26 cellular contexts compared by ENCODE assay signal in the genomic region with DNA sequence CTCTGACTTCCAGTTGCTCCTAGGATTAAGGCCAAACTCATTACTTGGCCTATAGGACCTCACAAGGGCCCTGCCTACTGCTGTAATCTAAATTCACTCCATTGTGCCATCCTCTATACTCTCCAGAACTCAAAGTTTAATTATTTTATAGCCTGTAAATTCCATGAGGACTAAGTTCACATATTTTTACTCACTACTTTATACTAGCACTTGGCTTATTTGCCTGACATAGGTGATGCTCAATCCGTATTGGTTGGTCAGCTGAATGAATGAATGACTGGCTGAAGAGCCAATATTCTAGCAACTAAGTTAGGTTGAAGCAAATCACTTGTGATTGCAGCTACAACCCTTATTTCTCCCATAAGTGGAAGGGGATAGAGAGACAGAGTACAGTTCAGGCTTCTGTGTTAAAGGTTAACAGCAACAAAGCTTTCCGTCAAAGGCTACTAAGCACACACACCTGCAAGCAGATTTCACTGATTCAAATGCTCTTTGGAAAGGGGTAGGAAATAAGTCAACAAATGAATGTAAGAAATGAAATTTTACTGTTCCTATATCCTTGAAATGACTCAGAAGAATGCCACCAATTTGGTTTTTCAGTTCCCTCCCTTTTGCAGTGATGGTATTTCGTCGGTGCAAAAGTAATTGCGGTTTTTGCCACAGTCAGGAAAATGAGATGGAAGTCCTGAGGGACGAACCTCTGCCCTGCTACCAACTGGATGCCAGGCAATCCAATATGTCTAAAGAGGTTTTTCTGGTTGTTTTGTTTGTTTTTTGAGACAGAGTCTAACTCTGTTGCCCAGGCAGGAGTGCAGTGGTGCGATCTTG.
"Had no signal": no experiment of that assay in that cellular context is flagged by ENCODE, and none has a peak within 500 bp of the region (broad histone marks: within the 10 kb centered on the region; RNA-seq: fewer than 3 reads in every experiment).

No MANE protein-coding gene starts in this region.

- H3K9me3 ChIP-seq: body of pancreas, gastroesophageal sphincter, left ventricle myocardium inferior, neutrophil had no signal

- H3K4me1 ChIP-seq: gastroesophageal sphincter, left ventricle myocardium inferior had no signal

- H3K36me3 ChIP-seq: cardiac muscle cell, gastroesophageal sphincter, left ventricle myocardium inferior, neutrophil had no signal

- H3K27ac Mint-ChIP-seq: activated CD4-positive, alpha-beta T cell treated with anti-CD3 and anti-CD28 coated beads, Interleukin-2, amount 10 ng/mL, durations not matched to agents 7 days and 5 days; activated CD8-positive, alpha-beta memory T cell treated with anti-CD3 and anti-CD28 coated beads, Interleukin-2, amount 10 ng/mL, durations not matched to agents 7 days and 5 days; activated CD8-positive, alpha-beta T cell treated with anti-CD3 and anti-CD28 coated beads for 36 hours; activated naive CD4-positive, alpha-beta T cell treated with anti-CD3 and anti-CD28 coated beads, Interleukin-2, amount 50 U/mL, for 24 hours; activated T-helper 1 cell treated with anti-CD3 and anti-CD28 coated beads, Interleukin-12 subunit alpha, Interleukin-12 subunit beta, Interleukin-2, Interleukin-4 antibody, amounts not matched to agents 30 ng/mL and 10 ng/mL and 1 ng/mL, durations not matched to agents 14 hours and 24 hours and 36 hours; T-helper 2 cell treated with Interferon-gamma antibody and Interleukin-4, amounts not matched to agents 5 μg/mL and 100 μg/mL, for 36 hours had no signal

- H3K4me2 ChIP-seq: smooth muscle cell had no signal

- H3K79me2 ChIP-seq: parathyroid adenoma had no signal

- ATAC-seq: activated CD4-positive, CD25-positive, alpha-beta regulatory T cell treated with anti-CD3 and anti-CD28 coated beads, Interleukin-2, amount 50 U/mL, for 24 hours; gastroesophageal sphincter; sciatic nerve had no signal

- H3K4me1 Mint-ChIP-seq: endodermal cell had no signal

- H3K4me3 ChIP-seq: body of pancreas, cardiac muscle cell, gastroesophageal sphincter, left ventricle myocardium inferior, smooth muscle cell had no signal

- H3K27me3 Mint-ChIP-seq: activated CD4-positive, alpha-beta T cell treated with anti-CD3 and anti-CD28 coated beads, Interleukin-2, amount 10 ng/mL, durations not matched to agents 7 days and 5 days; activated CD8-positive, alpha-beta T cell treated with anti-CD3 and anti-CD28 coated beads for 36 hours; activated naive CD4-positive, alpha-beta T cell treated with anti-CD3 and anti-CD28 coated beads, Interleukin-2, amount 50 U/mL, for 24 hours; T-cell had no signal

- H3K9ac ChIP-seq: parathyroid adenoma had no signal

- DNase-seq: activated CD4-positive, alpha-beta T cell treated with anti-CD3 and anti-CD28 coated beads, Interleukin-2, amount 10 ng/mL, durations not matched to agents 7 days and 5 days; activated CD8-positive, alpha-beta memory T cell treated with anti-CD3 and anti-CD28 coated beads, Interleukin-2, amount 10 ng/mL, durations not matched to agents 7 days and 5 days; activated CD8-positive, alpha-beta T cell treated with anti-CD3 and anti-CD28 coated beads for 36 hours; activated gamma-delta T cell treated with Interleukin-2 at 50 U/mL for 16 hours; anterior cingulate cortex; body of pancreas; dermis blood vessel endothelial cell; endodermal cell; head of caudate nucleus; left ventricle myocardium inferior; stimulated activated CD4-positive, alpha-beta T cell treated with anti-CD3 and anti-CD28 coated beads, Interleukin-15, amount 100 ng/mL, for 24 hours; stimulated activated CD8-positive, alpha-beta memory T cell treated with anti-CD3 and anti-CD28 coated beads, Interleukin-4, amount 100 ng/mL, for 48 hours; stimulated activated naive CD4-positive, alpha-beta T cell treated with Interleukin-2 at 50 U/mL for 16 hours; T-cell had no signal

- H3K36me3 Mint-ChIP-seq: activated CD8-positive, alpha-beta memory T cell treated with anti-CD3 and anti-CD28 coated beads, Interleukin-2, amount 10 ng/mL, durations not matched to agents 7 days and 5 days; activated naive CD4-positive, alpha-beta T cell treated with anti-CD3 and anti-CD28 coated beads, Interleukin-2, amount 50 U/mL, for 24 hours; natural killer cell treated with Interleukin-12 subunit alpha and Interleukin-12 subunit beta and Interleukin-15 and Interleukin-18, amount 100 ng/mL, for 72 hours; T-cell had no signal

- H3K4me3 Mint-ChIP-seq: activated CD4-positive, alpha-beta T cell treated with anti-CD3 and anti-CD28 coated beads, Interleukin-2, amount 10 ng/mL, durations not matched to agents 7 days and 5 days; activated CD8-positive, alpha-beta memory T cell treated with anti-CD3 and anti-CD28 coated beads, Interleukin-2, amount 10 ng/mL, durations not matched to agents 7 days and 5 days; activated CD8-positive, alpha-beta T cell treated with anti-CD3 and anti-CD28 coated beads for 36 hours; activated naive CD4-positive, alpha-beta T cell treated with anti-CD3 and anti-CD28 coated beads, Interleukin-2, amount 50 U/mL, for 24 hours; activated T-helper 1 cell treated with anti-CD3 and anti-CD28 coated beads, Interleukin-12 subunit alpha, Interleukin-12 subunit beta, Interleukin-2, Interleukin-4 antibody, amounts not matched to agents 30 ng/mL and 10 ng/mL and 1 ng/mL, durations not matched to agents 14 hours and 24 hours and 36 hours; endodermal cell; T-cell; T-helper 2 cell treated with Interferon-gamma antibody and Interleukin-4, amounts not matched to agents 5 μg/mL and 100 μg/mL, for 36 hours had no signal

- H3K9me3 Mint-ChIP-seq: activated CD4-positive, alpha-beta T cell treated with anti-CD3 and anti-CD28 coated beads, Interleukin-2, amount 10 ng/mL, durations not matched to agents 7 days and 5 days; activated CD8-positive, alpha-beta T cell treated with anti-CD3 and anti-CD28 coated beads for 36 hours; activated naive CD4-positive, alpha-beta T cell treated with anti-CD3 and anti-CD28 coated beads, Interleukin-2, amount 50 U/mL, for 24 hours; activated T-helper 1 cell treated with anti-CD3 and anti-CD28 coated beads, Interleukin-12 subunit alpha, Interleukin-12 subunit beta, Interleukin-2, Interleukin-4 antibody, amounts not matched to agents 30 ng/mL and 10 ng/mL and 1 ng/mL, durations not matched to agents 14 hours and 24 hours and 36 hours; endodermal cell; natural killer cell treated with Interleukin-12 subunit alpha and Interleukin-12 subunit beta and Interleukin-15 and Interleukin-18, amount 100 ng/mL, for 72 hours; T-cell; T-helper 2 cell treated with Interferon-gamma antibody and Interleukin-4, amounts not matched to agents 5 μg/mL and 100 μg/mL, for 36 hours had no signal

- H3K27me3 ChIP-seq: body of pancreas, cardiac muscle cell, gastroesophageal sphincter, neutrophil had no signal

- H3K27ac ChIP-seq: cardiac muscle cell, gastroesophageal sphincter, left ventricle myocardium inferior, neutrophil, parathyroid adenoma, VCaP had no signal
